In genomic region chr2:232570481-232570880, GRCh38 we compare ENCODE assay signal across 21 cellular contexts. TPM values are rescaled to one million over a fixed set of nuclear protein-coding genes. Genes with fewer than 3 reads are reported as not detected.
"Had no signal": no experiment of that assay in that cellular context is flagged by ENCODE, and none has a peak within 500 bp of the region (broad histone marks: within the 10 kb centered on the region; RNA-seq: fewer than 3 reads in every experiment).

No MANE protein-coding gene starts in this region.

RNA-seq across cellular contexts. Expression of gene CHRNG, which starts 31.0 kb away (rescaled TPM):
- total RNA-seq: naive thymus-derived CD8-positive, alpha-beta T cell; natural killer cell treated with Interleukin-12 subunit alpha and Interleukin-12 subunit beta and Interleukin-15 and Interleukin-18, amount 100 ng/mL, for 72 hours; osteoblast; pancreas; posterior vena cava; prostate gland; renal cortical epithelial cell; right cardiac atrium; right lobe of liver; sigmoid colon; stomach; subcutaneous adipose tissue; temporal lobe; thoracic aorta; transverse colon; upper lobe of right lung; uterus had no signal
- polyA plus RNA-seq: neural cell, pancreas, right cardiac atrium, sigmoid colon, small intestine, stomach, urinary bladder had no signal

RNA-seq across cellular contexts. Expression of gene CHRND, which starts 44.5 kb away (rescaled TPM):
- total RNA-seq: naive thymus-derived CD8-positive, alpha-beta T cell; natural killer cell treated with Interleukin-12 subunit alpha and Interleukin-12 subunit beta and Interleukin-15 and Interleukin-18, amount 100 ng/mL, for 72 hours; occipital lobe; osteoblast; posterior vena cava; renal cortical epithelial cell; right lobe of liver; sigmoid colon; stomach; subcutaneous adipose tissue; temporal lobe; thoracic aorta; transverse colon; upper lobe of right lung; uterus had no signal
- polyA plus RNA-seq: naive thymus-derived CD8-positive, alpha-beta T cell; neural cell; sigmoid colon; small intestine; stomach; urinary bladder had no signal

RNA-seq across cellular contexts. Expression of gene PRSS56, which starts 50.3 kb away (rescaled TPM):
- total RNA-seq: naive thymus-derived CD8-positive, alpha-beta T cell; natural killer cell treated with Interleukin-12 subunit alpha and Interleukin-12 subunit beta and Interleukin-15 and Interleukin-18, amount 100 ng/mL, for 72 hours; occipital lobe; osteoblast; pancreas; posterior vena cava; prostate gland; renal cortical epithelial cell; sigmoid colon; stomach; subcutaneous adipose tissue; thoracic aorta; transverse colon; upper lobe of right lung; urinary bladder; uterus had no signal
- polyA plus RNA-seq: naive thymus-derived CD8-positive, alpha-beta T cell; sigmoid colon; small intestine; stomach; urinary bladder had no signal
